Comparison of ENCODE assay signal across 17 cellular contexts in the genomic region with DNA sequence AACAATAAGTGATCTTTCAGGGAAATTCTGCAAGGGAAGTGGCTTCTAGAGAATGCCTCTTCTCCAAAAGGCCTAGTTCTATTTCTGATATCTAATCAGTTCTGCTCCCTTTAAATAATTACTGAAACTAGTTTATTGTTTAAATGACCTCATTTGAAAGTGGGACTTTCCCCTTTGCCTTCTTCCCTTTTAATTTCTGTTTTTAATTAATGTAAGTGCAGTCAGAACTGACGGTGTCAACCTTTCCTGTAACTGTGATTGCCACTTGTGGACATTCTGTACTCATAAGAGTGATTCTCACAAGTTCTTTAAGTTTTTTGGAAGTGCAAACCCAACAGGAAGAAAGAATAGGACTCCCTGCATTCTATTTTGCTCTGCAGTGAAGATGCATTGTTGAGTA.
"Had no signal": no experiment of that assay in that cellular context is flagged by ENCODE, and none has a peak within 500 bp of the region (broad histone marks: within the 10 kb centered on the region; RNA-seq: fewer than 3 reads in every experiment).

No MANE protein-coding gene starts in this region.

- H3K27ac Mint-ChIP-seq: activated naive CD4-positive, alpha-beta T cell treated with anti-CD3 and anti-CD28 coated beads, Interleukin-2, amount 10 ng/mL, durations not matched to agents 7 days and 5 days; activated T-helper 1 cell treated with anti-CD3 and anti-CD28 coated beads, Interleukin-12 subunit alpha, Interleukin-12 subunit beta, Interleukin-2, Interleukin-4 antibody, amounts not matched to agents 30 ng/mL and 10 ng/mL and 1 ng/mL, durations not matched to agents 14 hours and 24 hours and 36 hours; effector memory CD8-positive, alpha-beta T cell; progenitor cell of endocrine pancreas had no signal

- H3K4me3 ChIP-seq: gastroesophageal sphincter, hepatocyte, smooth muscle cell had no signal

- H3K79me2 ChIP-seq: hepatocyte had no signal

- H3K27me3 ChIP-seq: gastroesophageal sphincter, hepatocyte had no signal

- H3K36me3 ChIP-seq: gastroesophageal sphincter had no signal

- DNase-seq: activated CD4-positive, alpha-beta T cell treated with anti-CD3 and anti-CD28 coated beads, Interleukin-2, amount 50 U/mL, for 4 hours; activated naive CD4-positive, alpha-beta T cell treated with anti-CD3 and anti-CD28 coated beads, Interleukin-2, amount 10 ng/mL, durations not matched to agents 7 days and 5 days; amygdala; effector memory CD8-positive, alpha-beta T cell; midbrain; naive thymus-derived CD4-positive, alpha-beta T cell; nucleus accumbens; right cardiac atrium; stimulated activated naive CD4-positive, alpha-beta T cell treated with Interleukin-2 at 50 U/mL for 16 hours; T-helper 2 cell had no signal

- H3K4me2 ChIP-seq: hepatocyte, smooth muscle cell had no signal

- H3K9me3 ChIP-seq: gastroesophageal sphincter had no signal

- H3K4me1 ChIP-seq: gastroesophageal sphincter had no signal

- H3K27me3 Mint-ChIP-seq: activated naive CD4-positive, alpha-beta T cell treated with anti-CD3 and anti-CD28 coated beads, Interleukin-2, amount 10 ng/mL, durations not matched to agents 7 days and 5 days; brain; central memory CD8-positive, alpha-beta T cell; effector memory CD8-positive, alpha-beta T cell; naive thymus-derived CD4-positive, alpha-beta T cell had no signal

- H3K9me3 Mint-ChIP-seq: central memory CD8-positive, alpha-beta T cell; effector memory CD8-positive, alpha-beta T cell had no signal

- H3K27ac ChIP-seq: gastroesophageal sphincter, hepatocyte had no signal

- H3K36me3 Mint-ChIP-seq: brain had no signal

- H2AFZ ChIP-seq: hepatocyte had no signal

- H3K4me3 Mint-ChIP-seq: activated naive CD4-positive, alpha-beta T cell treated with anti-CD3 and anti-CD28 coated beads, Interleukin-2, amount 10 ng/mL, durations not matched to agents 7 days and 5 days; activated T-helper 1 cell treated with anti-CD3 and anti-CD28 coated beads, Interleukin-12 subunit alpha, Interleukin-12 subunit beta, Interleukin-2, Interleukin-4 antibody, amounts not matched to agents 30 ng/mL and 10 ng/mL and 1 ng/mL, durations not matched to agents 14 hours and 24 hours and 36 hours; brain; central memory CD8-positive, alpha-beta T cell; effector memory CD8-positive, alpha-beta T cell; naive thymus-derived CD4-positive, alpha-beta T cell had no signal

- ATAC-seq: effector memory CD8-positive, alpha-beta T cell; gastroesophageal sphincter; naive thymus-derived CD4-positive, alpha-beta T cell had no signal
